In genomic region chr2:156532989-156533388, GRCh38 we compare ENCODE assay signal across 14 cellular contexts.
DNase-seq lines count a peak whose midpoint lies in the region; ATAC-seq and TF ChIP-seq lines count a peak whose summit lies in the region.
"Had no signal": no experiment of that assay in that cellular context is flagged by ENCODE, and none has a peak within 500 bp of the region (broad histone marks: within the 10 kb centered on the region; RNA-seq: fewer than 3 reads in every experiment).

No MANE protein-coding gene starts in this region.

- H3K27ac Mint-ChIP-seq in WTC11, result no peak overlapping the region
- H3K27ac Mint-ChIP-seq in activated CD4-positive, alpha-beta T cell treated with anti-CD3 and anti-CD28 coated beads, Interleukin-2, amount 10 ng/mL, durations not matched to agents 24 days and 14 days, result no peak overlapping the region
- H3K27ac Mint-ChIP-seq: activated B cell treated with CpG ODN at 0.5 μM for 24 hours; CD4-positive, CD25-positive, alpha-beta regulatory T cell; HFFc6 had no signal

- CTCF ChIA-PET in WTC11 (lab: Charles Lee), result no interaction called here

- intact Hi-C loops in activated CD4-positive, alpha-beta T cell treated with anti-CD3 and anti-CD28 coated beads, Interleukin-2, amount 10 ng/mL, durations not matched to agents 24 days and 14 days (cut with micrococcal nuclease), result no loop called here

- no peaks in the 10 kb centered on the region for H3K27me3 Mint-ChIP-seq in WTC11 (ENCODE audit: low read depth)
- no peaks in the 10 kb centered on the region for H3K27me3 Mint-ChIP-seq in activated CD4-positive, alpha-beta T cell treated with anti-CD3 and anti-CD28 coated beads, Interleukin-2, amount 10 ng/mL, durations not matched to agents 24 days and 14 days
- H3K27me3 Mint-ChIP-seq: activated B cell treated with CpG ODN at 0.5 μM for 24 hours; CD4-positive, CD25-positive, alpha-beta regulatory T cell had no signal

- peaks cover 15% of the 10 kb centered on the region for H3K36me3 Mint-ChIP-seq in WTC11
- peaks cover 2% of the 10 kb centered on the region for H3K36me3 Mint-ChIP-seq in activated CD4-positive, alpha-beta T cell treated with anti-CD3 and anti-CD28 coated beads, Interleukin-2, amount 10 ng/mL, durations not matched to agents 24 days and 14 days (ENCODE audit: low read depth)

- no peak for TF ChIP-seq CTCF in WTC11 (IDR thresholded peaks at IDR 0.05)

- DNase-seq in activated CD4-positive, CD25-positive, alpha-beta regulatory T cell (lab: John Stamatoyannopoulos, UW), result no peak
- no peak for DNase-seq in superior temporal gyrus (ENCODE audit: extremely low spot score)
- DNase-seq in WTC11 (ENCODE audit: low spot score), result no peak
- DNase-seq in activated CD4-positive, alpha-beta T cell treated with anti-CD3 and anti-CD28 coated beads, Interleukin-2, amount 10 ng/mL, durations not matched to agents 24 days and 14 days, result no peak
- DNase-seq: activated B cell treated with CpG ODN at 0.5 μM for 24 hours; CD4-positive, CD25-positive, alpha-beta regulatory T cell; cerebellar nuclear complex; HFFc6; NCI-H345; pancreas had no signal

- ATAC-seq in GM19023 (IDR thresholded peaks at IDR 0.05; ENCODE audit: unreplicated experiment), result peak; percentile 43
- peak; percentile 66 for ATAC-seq in GM21786 (IDR thresholded peaks at IDR 0.05; ENCODE audit: unreplicated experiment)
- ATAC-seq in HG03139 (IDR thresholded peaks at IDR 0.05; ENCODE audit: unreplicated experiment), result peak; percentile 62
- no peak for ATAC-seq in WTC11
- ATAC-seq: HepG2, pancreas had no signal

- H3K4me1 Mint-ChIP-seq in WTC11, result peaks cover 11% of the 10 kb centered on the region
- peaks cover 5% of the 10 kb centered on the region for H3K4me1 Mint-ChIP-seq in activated CD4-positive, alpha-beta T cell treated with anti-CD3 and anti-CD28 coated beads, Interleukin-2, amount 10 ng/mL, durations not matched to agents 24 days and 14 days

- POLR2A ChIA-PET in WTC11 (lab: Charles Lee), result no interaction called here

- H3K9me3 Mint-ChIP-seq in WTC11, result peaks cover 13% of the 10 kb centered on the region
- no peaks in the 10 kb centered on the region for H3K9me3 Mint-ChIP-seq in activated CD4-positive, alpha-beta T cell treated with anti-CD3 and anti-CD28 coated beads, Interleukin-2, amount 10 ng/mL, durations not matched to agents 24 days and 14 days
- H3K9me3 Mint-ChIP-seq: activated B cell treated with CpG ODN at 0.5 μM for 24 hours, HFFc6 had no signal

- no peak overlapping the region for H3K4me3 Mint-ChIP-seq in WTC11
- no peak overlapping the region for H3K4me3 Mint-ChIP-seq in activated CD4-positive, alpha-beta T cell treated with anti-CD3 and anti-CD28 coated beads, Interleukin-2, amount 10 ng/mL, durations not matched to agents 24 days and 14 days
- H3K4me3 Mint-ChIP-seq: activated B cell treated with CpG ODN at 0.5 μM for 24 hours; CD4-positive, CD25-positive, alpha-beta regulatory T cell; HFFc6 had no signal

TF ChIP-seq in WTC11, 78 proteins besides CTCF, POLR2A, EP300 and RAD21 (continues in another document):
- TF ChIP-seq, protein P1, sequence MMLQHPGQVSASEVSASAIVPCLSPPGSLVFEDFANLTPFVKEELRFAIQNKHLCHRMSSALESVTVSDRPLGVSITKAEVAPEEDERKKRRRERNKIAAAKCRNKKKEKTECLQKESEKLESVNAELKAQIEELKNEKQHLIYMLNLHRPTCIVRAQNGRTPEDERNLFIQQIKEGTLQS (CRISPR knock-in tag; conservative IDR thresholded peaks at IDR 0.05), result no peak
- TF ChIP-seq HMGA2 (CRISPR knock-in tag; IDR thresholded peaks at IDR 0.05), result no peak
- TF ChIP-seq SMAD3 (CRISPR knock-in tag; IDR thresholded peaks at IDR 0.05; ENCODE audit: borderline replicate concordance), result no peak
- TF ChIP-seq, protein P2, sequence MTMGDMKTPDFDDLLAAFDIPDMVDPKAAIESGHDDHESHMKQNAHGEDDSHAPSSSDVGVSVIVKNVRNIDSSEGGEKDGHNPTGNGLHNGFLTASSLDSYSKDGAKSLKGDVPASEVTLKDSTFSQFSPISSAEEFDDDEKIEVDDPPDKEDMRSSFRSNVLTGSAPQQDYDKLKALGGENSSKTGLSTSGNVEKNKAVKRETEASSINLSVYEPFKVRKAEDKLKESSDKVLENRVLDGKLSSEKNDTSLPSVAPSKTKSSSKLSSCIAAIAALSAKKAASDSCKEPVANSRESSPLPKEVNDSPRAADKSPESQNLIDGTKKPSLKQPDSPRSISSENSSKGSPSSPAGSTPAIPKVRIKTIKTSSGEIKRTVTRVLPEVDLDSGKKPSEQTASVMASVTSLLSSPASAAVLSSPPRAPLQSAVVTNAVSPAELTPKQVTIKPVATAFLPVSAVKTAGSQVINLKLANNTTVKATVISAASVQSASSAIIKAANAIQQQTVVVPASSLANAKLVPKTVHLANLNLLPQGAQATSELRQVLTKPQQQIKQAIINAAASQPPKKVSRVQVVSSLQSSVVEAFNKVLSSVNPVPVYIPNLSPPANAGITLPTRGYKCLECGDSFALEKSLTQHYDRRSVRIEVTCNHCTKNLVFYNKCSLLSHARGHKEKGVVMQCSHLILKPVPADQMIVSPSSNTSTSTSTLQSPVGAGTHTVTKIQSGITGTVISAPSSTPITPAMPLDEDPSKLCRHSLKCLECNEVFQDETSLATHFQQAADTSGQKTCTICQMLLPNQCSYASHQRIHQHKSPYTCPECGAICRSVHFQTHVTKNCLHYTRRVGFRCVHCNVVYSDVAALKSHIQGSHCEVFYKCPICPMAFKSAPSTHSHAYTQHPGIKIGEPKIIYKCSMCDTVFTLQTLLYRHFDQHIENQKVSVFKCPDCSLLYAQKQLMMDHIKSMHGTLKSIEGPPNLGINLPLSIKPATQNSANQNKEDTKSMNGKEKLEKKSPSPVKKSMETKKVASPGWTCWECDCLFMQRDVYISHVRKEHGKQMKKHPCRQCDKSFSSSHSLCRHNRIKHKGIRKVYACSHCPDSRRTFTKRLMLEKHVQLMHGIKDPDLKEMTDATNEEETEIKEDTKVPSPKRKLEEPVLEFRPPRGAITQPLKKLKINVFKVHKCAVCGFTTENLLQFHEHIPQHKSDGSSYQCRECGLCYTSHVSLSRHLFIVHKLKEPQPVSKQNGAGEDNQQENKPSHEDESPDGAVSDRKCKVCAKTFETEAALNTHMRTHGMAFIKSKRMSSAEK (CRISPR knock-in tag; IDR thresholded peaks at IDR 0.05; ENCODE audit: borderline replicate concordance), result no peak
- TF ChIP-seq STAT6 (CRISPR knock-in tag; conservative IDR thresholded peaks at IDR 0.05; ENCODE audit: low read depth), result no peak
- TF ChIP-seq AFF4 (CRISPR knock-in tag; IDR thresholded peaks at IDR 0.05; ENCODE audit: borderline replicate concordance), result no peak
- TF ChIP-seq FOXJ3 (CRISPR knock-in tag; IDR thresholded peaks at IDR 0.05; ENCODE audit: borderline replicate concordance), result no peak
- no peak for TF ChIP-seq USF1 (CRISPR knock-in tag; IDR thresholded peaks at IDR 0.05)
